1 cellular context compared by ENCODE assay signal in genomic region chr19:1760786-1761527, GRCh38.
A peak's percentile ranks its signal among the peaks of the same experiment; 100 is the strongest.
TF ChIP-seq lines count a peak whose summit lies in the region.

No MANE protein-coding gene starts in this region.

TF ChIP-seq in HEK293, 187 proteins besides CTCF, POLR2A, EP300 and RAD21 (continued from another document):
- TF ChIP-seq KLF17 (tag by site-specific recombination; IDR thresholded peaks at IDR 0.05): 0 out of 2 replicates have a peak, but pooled peaks have one; percentile 18
- peak; percentile 39; the same call in 1 of the 2 replicates for TF ChIP-seq ZBTB17 (tag by site-specific recombination; IDR thresholded peaks at IDR 0.05)
- TF ChIP-seq EGR2 (tag by site-specific recombination; IDR thresholded peaks at IDR 0.05; ENCODE audit: low read depth): peak; percentile 32; the same call in 1 of the 2 replicates
